In genomic region chr17:75047398-75048098, GRCh38 we compare ENCODE assay signal across 8 cellular contexts. TPM values are rescaled to one million over a fixed set of nuclear protein-coding genes. Genes with fewer than 3 reads are reported as not detected.
DNase-seq lines count a peak whose midpoint lies in the region; ATAC-seq and TF ChIP-seq lines count a peak whose summit lies in the region.

No MANE protein-coding gene starts in this region.

- 1 to 2% methylated on average over 26 to 38 of the region's 38 CpGs for WGBS in lung, 2 donors
- 0 to 1% (median 1%) methylated on average over 19 to 36 of the region's 38 CpGs for WGBS in stomach, 5 donors

- no peaks in the 10 kb centered on the region for H3K9me3 ChIP-seq in SU-DHL-6 (ENCODE audit: insufficient read depth, low read length)
- no peaks in the 10 kb centered on the region for H3K9me3 ChIP-seq in lung (ENCODE audit: control insufficient read depth in 2 of 2, insufficient read depth in 1 of 2, low read length in 1 of 2)
- H3K9me3 ChIP-seq in stomach, result no peaks in the 10 kb centered on the region

- 0 out of 2 replicates have a peak, but pooled peaks cover 4% of the 10 kb centered on the region for H3F3A ChIP-seq in SU-DHL-6 (ENCODE audit: insufficient read depth)

- peak; percentile 11 for ATAC-seq in GM18517 (IDR thresholded peaks at IDR 0.05; ENCODE audit: unreplicated experiment)
- peak; percentile 17 for ATAC-seq in HG02759 (IDR thresholded peaks at IDR 0.05; ENCODE audit: unreplicated experiment)
- no peak for ATAC-seq in lung (ENCODE audit: insufficient read depth, low FRiP score)

- peak overlapping the region; percentile 87 for H3K4me2 ChIP-seq in SU-DHL-6 (ENCODE audit: low read depth, low read length, poor library complexity, severe bottlenecking)

- 0 out of 2 replicates have a peak, but pooled peaks cover 4% of the 10 kb centered on the region for H3K36me3 ChIP-seq in SU-DHL-6 (ENCODE audit: low read length)
- peaks cover 0 to 6% of the 10 kb centered on the region in 2 donors for H3K36me3 ChIP-seq in lung (ENCODE audit: control insufficient read depth in 2 of 2, insufficient read depth in 2 of 2, low read length in 2 of 2)
- peaks cover under 1 to 35% (median 33%) of the 10 kb centered on the region in 4 donors for H3K36me3 ChIP-seq in stomach

- H3K27ac ChIP-seq in SU-DHL-6 (ENCODE audit: low read depth, low read length) (no peak overlapping the region), cingulate gyrus (ENCODE audit: low read depth, low read length) (peak overlapping the region; percentile 69), lung (ENCODE audit: low read depth in 1 of 2, low read length in 1 of 2) (peak overlapping the region; percentile 64 to 91), stomach (peak overlapping the region; percentile 80 to 99 (median 96))

- H4K20me1 ChIP-seq in SU-DHL-6 (ENCODE audit: low read depth, low read length), result no peaks in the 10 kb centered on the region

- H3K4me1 ChIP-seq in lung (ENCODE audit: control insufficient read depth in 2 of 2, insufficient read depth in 2 of 2, low read length in 2 of 2), result peaks cover 2 to 3% of the 10 kb centered on the region in 2 donors
- peaks cover 20 to 44% (median 33%) of the 10 kb centered on the region in 4 donors for H3K4me1 ChIP-seq in stomach

- H3K79me2 ChIP-seq in SU-DHL-6 (ENCODE audit: insufficient read depth, low read length), result peaks cover 9% of the 10 kb centered on the region

- H3K27me3 ChIP-seq in SU-DHL-6 (ENCODE audit: low read length) (no peaks in the 10 kb centered on the region), lung (ENCODE audit: control insufficient read depth, insufficient read depth) (no peaks in the 10 kb centered on the region), stomach (no peaks in the 10 kb centered on the region)

- TF ChIP-seq POLR2A in stomach (IDR thresholded peaks at IDR 0.05), result no peak

- intact Hi-C loops in stomach (cut with DNase I; ENCODE audit: low total_unique reads), result no loop called here

- H3K4me3 ChIP-seq in SU-DHL-6 (ENCODE audit: insufficient read depth, low read length, poor library complexity, severe bottlenecking) (peak overlapping the region; percentile 96), lung (peak overlapping the region; percentile 94), stomach (peak overlapping the region; percentile 79 to 96 (median 94))

- DNase-seq in lung (ENCODE audit: low spot score), result no peak
- no peak for DNase-seq in stomach
- no peak for DNase-seq in HuH-7.5 (ENCODE audit: low spot score)
- DNase-seq in NCI-H2107 (lab: John Stamatoyannopoulos, UW), result no peak

- no peak for TF ChIP-seq EP300 in stomach (IDR thresholded peaks at IDR 0.05)

- H3K9me2 ChIP-seq in SU-DHL-6 (replicated peaks; ENCODE audit: insufficient read depth, low read length), result no peaks in the 10 kb centered on the region

- peak overlapping the region; percentile 96 for H3K9ac ChIP-seq in SU-DHL-6 (ENCODE audit: low read length)

- TF ChIP-seq CTCF in SU-DHL-6 (IDR thresholded peaks at IDR 0.05; ENCODE audit: insufficient read depth, low read length, poor library complexity, severe bottlenecking) (no peak), lung (IDR thresholded peaks at IDR 0.05; ENCODE audit: control extremely low read depth, extremely low read depth) (no peak), stomach (IDR thresholded peaks at IDR 0.05) (no peak)

- H2AFZ ChIP-seq in SU-DHL-6 (ENCODE audit: low read depth, low read length, severe bottlenecking), result peak overlapping the region; percentile 48

RNA-seq across cellular contexts. Expression of gene KCTD2, which starts 0.5 kb away (rescaled TPM):
- 10 to 100 TPM; 21.0 to 22.3 TPM for total RNA-seq in lung
- 10 to 100 TPM; 15.1 to 17.8 TPM for polyA plus RNA-seq in lung
- total RNA-seq in stomach, result 10 to 100 TPM in 4 of 5 donors, 1 to 10 TPM in 1; 9.9 to 25.8 (median 12.5) TPM
- 10 to 100 TPM; 10.6 to 13.1 (median 11.2) TPM for polyA plus RNA-seq in stomach

RNA-seq across cellular contexts. Expression of gene ATP5PD, which starts 0.8 kb away (rescaled TPM):
- total RNA-seq in lung, result 100 to 1,000 TPM; 110 to 238 TPM
- 100 to 1,000 TPM; 277 to 736 TPM for polyA plus RNA-seq in lung
- 100 to 1,000 TPM in 4 of 5 donors, 10 to 100 TPM in 1; 77.0 to 307 (median 205) TPM for total RNA-seq in stomach
- 100 to 1,000 TPM; 474 to 681 (median 546) TPM for polyA plus RNA-seq in stomach

RNA-seq across cellular contexts. Expression of gene MRPL58, which starts 35.1 kb away (rescaled TPM):
- total RNA-seq in lung, result 10 to 100 TPM; 14.7 to 33.1 TPM
- polyA plus RNA-seq in lung, result 10 to 100 TPM; 38.3 to 55.5 TPM
- 10 to 100 TPM in 4 of 5 donors, 1 to 10 TPM in 1; 6.7 to 69.0 (median 29.2) TPM for total RNA-seq in stomach
- polyA plus RNA-seq in stomach, result 10 to 100 TPM; 42.1 to 57.1 (median 48.7) TPM

RNA-seq across cellular contexts. Expression of gene SLC16A5, which starts 40.2 kb away (rescaled TPM):
- total RNA-seq in lung (10 to 100 TPM; 36.7 to 74.0 TPM), stomach (100 to 1,000 TPM in 1 of 5 donors, 10 to 100 TPM in 4; 30.3 to 132 (median 57.1) TPM)
- polyA plus RNA-seq in lung (10 to 100 TPM; 27.9 to 48.0 TPM), stomach (1 to 10 TPM; 6.8 to 9.0 (median 7.9) TPM)
